In genomic region chr14:68763843-68764242, GRCh38 we compare ENCODE assay signal across 7 cellular contexts. TPM values are rescaled to one million over a fixed set of nuclear protein-coding genes. Genes with fewer than 3 reads are reported as not detected.
DNase-seq lines count a peak whose midpoint lies in the region; ATAC-seq and TF ChIP-seq lines count a peak whose summit lies in the region.
"Not testable (repeated sequence)": the region's sequence is repeated elsewhere in the genome, so short reads cannot be mapped to it uniquely, and the experiment has no call there.

No MANE protein-coding gene starts in this region.

- H3K4me3 Mint-ChIP-seq in stimulated activated effector memory CD8-positive, alpha-beta T cell treated with anti-CD3 and anti-CD28 coated beads, Interleukin-12 subunit alpha, Interleukin-12 subunit beta, amount 100 ng/mL, for 72 hours: not testable (repeated sequence)

- H3K36me3 Mint-ChIP-seq in stimulated activated effector memory CD8-positive, alpha-beta T cell treated with anti-CD3 and anti-CD28 coated beads, Interleukin-12 subunit alpha, Interleukin-12 subunit beta, amount 100 ng/mL, for 72 hours: not testable (repeated sequence)

- not testable (repeated sequence) for H3K23ac ChIP-seq in trophoblast cell (ENCODE audit: low read length)

- H3K9me3 Mint-ChIP-seq in stimulated activated effector memory CD8-positive, alpha-beta T cell treated with anti-CD3 and anti-CD28 coated beads, Interleukin-12 subunit alpha, Interleukin-12 subunit beta, amount 100 ng/mL, for 72 hours: not testable (repeated sequence)

- whole genome bisulfite sequencing in esophagus muscularis mucosa: 87% methylated on average over 4 of the region's 4 CpGs
- WGBS in hepatocyte (ENCODE audit: low lambda C conversion rate, missing lambda C conversion rate): 95% methylated on average over 4 of the region's 4 CpGs
- WGBS in trophoblast cell (ENCODE audit: extremely low coverage, insufficient coverage, insufficient read length): no CpG with 5 or more reads among the region's 4 CpGs

- peaks cover 93% of the 10 kb centered on the region for H3K4me1 ChIP-seq in BLaER1
- H3K4me1 ChIP-seq in ascending aorta; trophoblast cell (ENCODE audit: control insufficient read depth in 1 of 2, insufficient read depth in 2 of 2, low read length in 2 of 2): not testable (repeated sequence)
- H3K4me1 ChIP-seq in esophagus muscularis mucosa: peaks cover 13 to 27% (median 20%) of the 10 kb centered on the region in 4 donors
- peaks cover 14% of the 10 kb centered on the region for H3K4me1 ChIP-seq in hepatocyte (ENCODE audit: insufficient read depth)

- TF ChIP-seq CTCF in ascending aorta (IDR thresholded peaks at IDR 0.05); esophagus muscularis mucosa (IDR thresholded peaks at IDR 0.05); hepatocyte (IDR thresholded peaks at IDR 0.05; ENCODE audit: poor library complexity): not testable (repeated sequence)

- H2AK5ac ChIP-seq in trophoblast cell (ENCODE audit: low read length): peak overlapping the region; percentile 12

- not testable (repeated sequence) for TF ChIP-seq EP300 in esophagus muscularis mucosa (IDR thresholded peaks at IDR 0.05)

- H3K4me2 ChIP-seq in BLaER1: peak overlapping the region; percentile 68; the same call in 1 of the 2 replicates
- not testable (repeated sequence) for H3K4me2 ChIP-seq in hepatocyte; trophoblast cell (ENCODE audit: low read length)

- H3K36me3 ChIP-seq in BLaER1; ascending aorta; esophagus muscularis mucosa; hepatocyte (replicated peaks; ENCODE audit: insufficient read depth, low read depth); trophoblast cell (ENCODE audit: control insufficient read depth in 1 of 2, insufficient read depth in 2 of 2, low read length in 2 of 2): not testable (repeated sequence)

- H3K14ac ChIP-seq in trophoblast cell (ENCODE audit: low read length): not testable (repeated sequence)

- not testable (repeated sequence) for H4K8ac ChIP-seq in trophoblast cell (ENCODE audit: low read depth, low read length)

- H2BK12ac ChIP-seq in trophoblast cell (ENCODE audit: low read length): not testable (repeated sequence)

- not testable (repeated sequence) for DNase-seq in ascending aorta (ENCODE audit: low spot score in 2 of 2); esophagus muscularis mucosa (ENCODE audit: extremely low spot score); hepatocyte (ENCODE audit: low spot score); trophoblast cell; stimulated activated effector memory CD8-positive, alpha-beta T cell treated with anti-CD3 and anti-CD28 coated beads, Interleukin-12 subunit alpha, Interleukin-12 subunit beta, amount 100 ng/mL, for 72 hours (ENCODE audit: low spot score in 2 of 2)
- peak; percentile 60 for DNase-seq in mesenteric fat pad (ENCODE audit: low spot score)

- not testable (repeated sequence) for H3K4ac ChIP-seq in trophoblast cell (ENCODE audit: low read depth, low read length)

- peaks cover 35% of the 10 kb centered on the region for H3K4me1 Mint-ChIP-seq in stimulated activated effector memory CD8-positive, alpha-beta T cell treated with anti-CD3 and anti-CD28 coated beads, Interleukin-12 subunit alpha, Interleukin-12 subunit beta, amount 100 ng/mL, for 72 hours

- H3K9me2 ChIP-seq in hepatocyte (replicated peaks; ENCODE audit: insufficient read depth): not testable (repeated sequence)

- H3K4me3 ChIP-seq in BLaER1; ascending aorta; esophagus muscularis mucosa; hepatocyte; trophoblast cell (ENCODE audit: low read depth, low read length): not testable (repeated sequence)

- H4K12ac ChIP-seq in trophoblast cell (ENCODE audit: low read depth, low read length): not testable (repeated sequence)

- ATAC-seq in stimulated activated effector memory CD8-positive, alpha-beta T cell treated with anti-CD3 and anti-CD28 coated beads, Interleukin-12 subunit alpha, Interleukin-12 subunit beta, amount 100 ng/mL, for 72 hours: not testable (repeated sequence)

- not testable (repeated sequence) for H3K9ac ChIP-seq in BLaER1; trophoblast cell (ENCODE audit: low read length)

- H3K9me3 ChIP-seq in BLaER1; ascending aorta; esophagus muscularis mucosa; hepatocyte (ENCODE audit: low read depth); trophoblast cell (ENCODE audit: insufficient read depth, low read depth, low read length): not testable (repeated sequence)

- H4K91ac ChIP-seq in trophoblast cell (ENCODE audit: low read depth, low read length): not testable (repeated sequence)

- H4K20me1 ChIP-seq in BLaER1; hepatocyte (ENCODE audit: insufficient read depth, poor library complexity, severe bottlenecking): not testable (repeated sequence)

- not testable (repeated sequence) for TF ChIP-seq POLR2A in esophagus muscularis mucosa (IDR thresholded peaks at IDR 0.05; ENCODE audit: low read depth)

- H3K27ac Mint-ChIP-seq in stimulated activated effector memory CD8-positive, alpha-beta T cell treated with anti-CD3 and anti-CD28 coated beads, Interleukin-12 subunit alpha, Interleukin-12 subunit beta, amount 100 ng/mL, for 72 hours: peak overlapping the region; percentile 19

- H2BK5ac ChIP-seq in trophoblast cell (ENCODE audit: low read depth, low read length, poor library complexity): not testable (repeated sequence)

- H3K18ac ChIP-seq in trophoblast cell (ENCODE audit: low read length): not testable (repeated sequence)

- H2AFZ ChIP-seq in hepatocyte; trophoblast cell (ENCODE audit: insufficient read depth, low read length, poor library complexity): not testable (repeated sequence)

- intact Hi-C loops in ascending aorta (cut with DNase I); esophagus muscularis mucosa (cut with DNase I): not testable (repeated sequence)

- not testable (repeated sequence) for H2BK120ac ChIP-seq in trophoblast cell (ENCODE audit: insufficient read depth, low read length, poor library complexity)

- not testable (repeated sequence) for H3K27ac ChIP-seq in BLaER1; trophoblast cell (ENCODE audit: low read depth, low read length)
- H3K27ac ChIP-seq in ascending aorta: peak overlapping the region; percentile 9 to 75
- H3K27ac ChIP-seq in esophagus muscularis mucosa (replicated peaks in 1 of 4): peak overlapping the region in 3 of 4 donors; percentile 48 to 69 (median 63)
- H3K27ac ChIP-seq in hepatocyte: peak overlapping the region; percentile 65

- H3K27me3 ChIP-seq in BLaER1; ascending aorta; esophagus muscularis mucosa; hepatocyte; trophoblast cell (ENCODE audit: insufficient read depth, low read length): not testable (repeated sequence)

- H3K79me1 ChIP-seq in trophoblast cell (ENCODE audit: low read length): not testable (repeated sequence)

- H3K79me2 ChIP-seq in hepatocyte; trophoblast cell (ENCODE audit: control insufficient read depth, insufficient read depth, low read length, poor library complexity): not testable (repeated sequence)

RNA-seq across cellular contexts. Expression of gene ZFP36L1, which starts 29.0 kb away (rescaled TPM):
- total RNA-seq in ascending aorta (772 TPM), esophagus muscularis mucosa (100 to 1,000 TPM; 191 to 704 (median 444) TPM), hepatocyte (101 and 111 TPM in 2 replicates), mesenteric fat pad (477 TPM)
- polyA plus RNA-seq in hepatocyte: 345 and 404 TPM in 2 replicates
- 487 and 493 TPM in 2 replicates for polyA plus RNA-seq in trophoblast cell (2013)
